Comparison of ENCODE assay signal across 1 cellular context in the genomic region with DNA sequence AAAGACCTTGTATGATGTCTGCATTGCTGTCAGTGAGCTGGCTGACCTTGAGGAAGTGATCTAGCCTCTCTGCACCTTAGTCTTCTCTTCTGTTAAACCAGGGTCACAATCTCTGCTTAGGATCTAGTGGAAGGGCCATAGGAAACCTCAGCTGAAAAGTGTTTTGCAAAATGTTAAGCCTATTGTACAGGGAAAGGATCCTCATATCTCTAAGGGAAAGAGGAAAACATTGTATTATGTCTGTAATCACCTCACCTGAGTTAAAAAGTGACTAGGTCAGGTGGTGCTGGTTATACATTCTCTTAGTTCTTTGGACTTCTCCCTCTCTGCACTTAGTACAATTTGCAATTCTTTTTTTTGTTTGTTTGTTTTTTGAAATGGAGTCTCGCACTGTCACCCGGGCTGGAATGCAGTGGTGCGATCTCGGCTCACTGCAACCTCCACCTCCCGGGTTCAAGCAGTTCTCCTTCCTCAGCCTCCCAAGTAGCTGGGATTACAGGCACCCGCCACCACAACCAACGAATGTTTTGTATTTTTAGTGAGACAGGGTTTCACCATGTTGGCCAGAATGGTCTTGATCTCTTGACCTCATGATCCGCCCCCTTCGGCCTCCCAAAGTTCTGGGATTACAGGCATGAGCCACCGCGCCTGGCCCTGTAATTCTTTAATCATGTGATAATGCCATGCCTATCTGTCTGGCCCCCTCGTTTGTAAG.
TF ChIP-seq lines count a peak whose summit lies in the region.

No MANE protein-coding gene starts in this region.

TF ChIP-seq in SK-N-SH, 30 proteins besides CTCF, POLR2A, EP300 and RAD21 (continued from another document):
- TF ChIP-seq REST (IDR thresholded peaks at IDR 0.05; ENCODE audit: low read depth, low read length) (no peak), ELF1 (IDR thresholded peaks at IDR 0.05) (no peak), NFIC (IDR thresholded peaks at IDR 0.05; ENCODE audit: borderline replicate concordance) (no peak), EZH2phosphoT487 (IDR thresholded peaks at IDR 0.05; ENCODE audit: borderline replicate concordance, low read depth) (no peak), NRF1 (IDR thresholded peaks at IDR 0.05; ENCODE audit: low read depth, low read length) (no peak), RFX5 (IDR thresholded peaks at IDR 0.05; ENCODE audit: low read length) (no peak), MEF2A (IDR thresholded peaks at IDR 0.05; ENCODE audit: borderline replicate concordance, low read depth) (no peak), RXRA (IDR thresholded peaks at IDR 0.05; ENCODE audit: borderline replicate concordance, low read depth) (no peak), MAX (IDR thresholded peaks at IDR 0.05; ENCODE audit: low read depth) (no peak)
- TF ChIP-seq, protein P1, sequence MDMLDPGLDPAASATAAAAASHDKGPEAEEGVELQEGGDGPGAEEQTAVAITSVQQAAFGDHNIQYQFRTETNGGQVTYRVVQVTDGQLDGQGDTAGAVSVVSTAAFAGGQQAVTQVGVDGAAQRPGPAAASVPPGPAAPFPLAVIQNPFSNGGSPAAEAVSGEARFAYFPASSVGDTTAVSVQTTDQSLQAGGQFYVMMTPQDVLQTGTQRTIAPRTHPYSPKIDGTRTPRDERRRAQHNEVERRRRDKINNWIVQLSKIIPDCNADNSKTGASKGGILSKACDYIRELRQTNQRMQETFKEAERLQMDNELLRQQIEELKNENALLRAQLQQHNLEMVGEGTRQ (IDR thresholded peaks at IDR 0.05; ENCODE audit: borderline replicate concordance, low read depth, low read length) = no peak
